20 cellular contexts compared by ENCODE assay signal in the genomic region with DNA sequence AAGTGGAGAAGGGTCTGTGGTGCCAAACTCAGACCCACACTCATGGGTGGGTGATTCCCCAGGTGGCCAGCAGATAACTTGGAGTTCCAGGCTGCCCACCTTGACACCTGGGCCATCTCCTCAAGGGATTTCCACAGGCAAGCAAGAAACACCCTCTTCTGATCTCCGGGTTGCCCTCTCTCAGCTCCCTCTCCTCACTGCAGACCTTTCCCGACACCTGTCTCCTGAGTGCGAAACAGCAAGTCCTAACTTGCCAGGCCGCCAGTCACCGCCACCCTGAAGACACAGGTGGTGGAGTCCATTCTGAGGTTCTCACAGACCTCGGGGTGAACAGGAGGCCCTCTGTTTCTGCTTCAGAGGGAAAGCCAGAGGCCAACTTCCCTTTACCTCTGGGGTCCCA. TPM values are rescaled to one million over a fixed set of nuclear protein-coding genes. Genes with fewer than 3 reads are reported as not detected.
DNase-seq lines count a peak whose midpoint lies in the region; ATAC-seq, FAIRE-seq and TF ChIP-seq lines count a peak whose summit lies in the region.
"Had no signal": no experiment of that assay in that cellular context is flagged by ENCODE, and none has a peak within 500 bp of the region (broad histone marks: within the 10 kb centered on the region; RNA-seq: fewer than 3 reads in every experiment).

No MANE protein-coding gene starts in this region.

- no peak for TF ChIP-seq CTCF in kidney (IDR thresholded peaks at IDR 0.05; ENCODE audit: borderline replicate concordance, extremely low read depth, insufficient read depth)
- no peak for TF ChIP-seq CTCF in type B pancreatic cell (conservative IDR thresholded peaks at IDR 0.05)
- no peak for TF ChIP-seq CTCF in gastrocnemius medialis (IDR thresholded peaks at IDR 0.05 in 4 of 5, conservative IDR thresholded peaks at IDR 0.05 in 1 of 5)

- no peak overlapping the region for H3K9ac ChIP-seq in kidney (ENCODE audit: low read length in 2 of 2)
- H3K9ac ChIP-seq: BLaER1 treated with 17β-estradiol and CSF1 and Interleukin-3, amounts not matched to agents 10 nM and 100 nM had no signal

- H3K27me3 Mint-ChIP-seq in type B pancreatic cell: peaks cover 14% of the 10 kb centered on the region

- H3K4me3 ChIP-seq in kidney (ENCODE audit: low read length in 2 of 2) (peak overlapping the region in 1 of 2 donors; percentile 11), gastrocnemius medialis (no peak overlapping the region)
- H3K4me3 ChIP-seq: A549; BLaER1 treated with 17β-estradiol and CSF1 and Interleukin-3, amounts not matched to agents 10 nM and 100 nM; SK-N-MC had no signal

- no peak for ATAC-seq in gastrocnemius medialis
- ATAC-seq: A549, Panc1, Right ventricle myocardium inferior had no signal

- in situ Hi-C loops in gastrocnemius medialis (cut with MboI; ENCODE audit: low sequenced_read_pairs in 4 of 4): no loop called here

- intact Hi-C loops in kidney (cut with DNase I): no loop called here
- intact Hi-C loops in gastrocnemius medialis (cut with DNase I; ENCODE audit: low total_unique reads): no loop called here

- H3K27ac ChIP-seq in kidney (ENCODE audit: low read depth in 2 of 2, low read length in 2 of 2) (peak overlapping the region; percentile 33 to 63), gastrocnemius medialis (no peak overlapping the region)
- H3K27ac ChIP-seq: A549; BLaER1 treated with 17β-estradiol and CSF1 and Interleukin-3, amounts not matched to agents 10 nM and 100 nM; SK-N-MC had no signal

- peak overlapping the region; percentile 22 for H3K27ac Mint-ChIP-seq in type B pancreatic cell

- DNase-seq in NCI-H2196 (lab: John Stamatoyannopoulos, UW; ENCODE audit: unreplicated experiment): peak; percentile 8
- no peak for DNase-seq in NCI-H2196 treated with DMSO at 0.1 percent for 48 hours (lab: John Stamatoyannopoulos, UW; ENCODE audit: unreplicated experiment)
- peak; percentile 14 for DNase-seq in NCI-H69 (lab: John Stamatoyannopoulos, UW)
- no peak for DNase-seq in kidney
- DNase-seq in type B pancreatic cell (ENCODE audit: extremely low spot score, unreplicated experiment): no peak
- no peak for DNase-seq in gastrocnemius medialis
- no peak for DNase-seq in NAMALWA (ENCODE audit: low spot score)
- DNase-seq in HPDE6-E6E7 (ENCODE audit: extremely low spot score): no peak
- DNase-seq: EL, HCEC 1CT, KBM-7, MV-4-11, NCI-H1436 treated with DMSO at 0.1 percent for 48 hours, NCI-H2029 treated with DMSO at 0.1 percent for 48 hours, NCI-H226 had no signal

- H3K4me1 ChIP-seq in kidney (ENCODE audit: control insufficient read depth in 1 of 2, insufficient read depth in 1 of 2, low read depth in 1 of 2, low read length in 2 of 2) (peaks cover 3 to 13% of the 10 kb centered on the region in 2 donors), gastrocnemius medialis (peaks cover 9 to 11% of the 10 kb centered on the region in 2 donors)
- H3K4me1 ChIP-seq: BLaER1 treated with 17β-estradiol and CSF1 and Interleukin-3, amounts not matched to agents 10 nM and 100 nM had no signal

- no peaks in the 10 kb centered on the region for H3K36me3 Mint-ChIP-seq in type B pancreatic cell

- no peaks in the 10 kb centered on the region for H3K9me3 ChIP-seq in kidney (ENCODE audit: control insufficient read depth in 1 of 2, low read length in 2 of 2)
- no peaks in the 10 kb centered on the region for H3K9me3 ChIP-seq in gastrocnemius medialis
- H3K9me3 ChIP-seq: A549 had no signal

- no peaks in the 10 kb centered on the region for H3K27me3 ChIP-seq in gastrocnemius medialis
- H3K27me3 ChIP-seq: BLaER1 treated with 17β-estradiol and CSF1 and Interleukin-3, amounts not matched to agents 10 nM and 100 nM had no signal

- peaks cover 5% of the 10 kb centered on the region for H3K9me3 Mint-ChIP-seq in type B pancreatic cell

- H3K4me3 Mint-ChIP-seq in type B pancreatic cell: no peak overlapping the region

- TF ChIP-seq POLR2A in gastrocnemius medialis (IDR thresholded peaks at IDR 0.05): no peak

- FAIRE-seq in kidney (lab: Jason Lieb, UNC): no peak
- FAIRE-seq: A549 had no signal

- H3K36me3 ChIP-seq in kidney (ENCODE audit: control insufficient read depth in 1 of 2, insufficient read depth in 2 of 2, low read length in 2 of 2) (no peaks in the 10 kb centered on the region), gastrocnemius medialis (no peaks in the 10 kb centered on the region)
- H3K36me3 ChIP-seq: BLaER1 treated with 17β-estradiol and CSF1 and Interleukin-3, amounts not matched to agents 10 nM and 100 nM had no signal

- peaks cover 14% of the 10 kb centered on the region for H3K4me1 Mint-ChIP-seq in type B pancreatic cell (ENCODE audit: unreplicated experiment)

RNA-seq across cellular contexts. Expression of a gene that starts 16.6 kb away (rescaled TPM):
- 42.1 TPM for total RNA-seq in kidney
- polyA plus RNA-seq in kidney (ENCODE audit: insufficient read depth, low read depth, low replicate concordance): 27.2 TPM
- 9.8 and 11.7 TPM in 2 replicates for total RNA-seq in type B pancreatic cell (ENCODE audit: low replicate concordance)
- 10 to 100 TPM; 10.5 to 29.2 (median 11.2) TPM for total RNA-seq in gastrocnemius medialis

Comparison
In these comparisons a context has a peak if more than half of its experiments do, and no peak if none do; other contexts are left out.
1. DNase-seq: peak in NCI-H2196 (single experiment) and NCI-H69 (single experiment); none in NCI-H2196 treated with DMSO at 0.1 percent for 48 hours (single experiment), kidney (single experiment), type B pancreatic cell (single experiment), gastrocnemius medialis (0 of 2), NAMALWA (single experiment) and HPDE6-E6E7 (single experiment).
2. H3K27ac ChIP-seq: peak in kidney (2 of 2); none in gastrocnemius medialis (0 of 4).